Comparison of ENCODE assay signal across 8 cellular contexts in the genomic region with DNA sequence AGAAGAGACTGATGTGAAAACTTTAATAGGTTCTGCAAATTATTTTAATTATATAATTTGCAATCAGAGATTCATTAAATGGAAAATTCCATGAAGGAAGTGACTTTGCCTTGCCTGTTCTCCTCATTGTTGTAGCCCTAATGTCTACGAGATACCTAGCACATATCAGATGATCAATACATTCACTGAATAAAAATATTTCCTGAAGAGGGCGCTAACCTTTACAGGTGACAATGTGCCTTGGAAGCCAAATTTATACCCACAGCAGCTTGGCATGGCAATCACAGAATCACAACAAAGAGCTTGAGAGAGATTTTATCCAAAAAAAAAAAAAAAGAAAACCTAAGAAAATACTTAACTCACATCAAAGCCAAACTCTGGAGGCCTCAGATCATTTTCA. TPM values are rescaled to one million over a fixed set of nuclear protein-coding genes. Genes with fewer than 3 reads are reported as not detected.
DNase-seq lines count a peak whose midpoint lies in the region; ATAC-seq and TF ChIP-seq lines count a peak whose summit lies in the region.
"Had no signal": no experiment of that assay in that cellular context is flagged by ENCODE, and none has a peak within 500 bp of the region (broad histone marks: within the 10 kb centered on the region; RNA-seq: fewer than 3 reads in every experiment).

No MANE protein-coding gene starts in this region.

- no peak overlapping the region for H3K4me3 Mint-ChIP-seq in activated CD8-positive, alpha-beta T cell treated with anti-CD3 and anti-CD28 coated beads, Interleukin-2, amount 10 ng/mL, durations not matched to agents 7 days and 5 days

- DNase-seq in GM10248 (ENCODE audit: extremely low spot score) (peak; percentile 32), lung microvascular endothelial cell (ENCODE audit: low read depth in 2 of 2) (peak; percentile 6 to 20), Right ventricle myocardium superior (no peak)
- no peak for DNase-seq in activated CD8-positive, alpha-beta T cell treated with anti-CD3 and anti-CD28 coated beads, Interleukin-2, amount 10 ng/mL, durations not matched to agents 7 days and 5 days

- no peaks in the 10 kb centered on the region for H3K27me3 Mint-ChIP-seq in activated CD8-positive, alpha-beta T cell treated with anti-CD3 and anti-CD28 coated beads, Interleukin-2, amount 10 ng/mL, durations not matched to agents 7 days and 5 days (ENCODE audit: low read depth)

- no peaks in the 10 kb centered on the region for H3K9me3 Mint-ChIP-seq in activated CD8-positive, alpha-beta T cell treated with anti-CD3 and anti-CD28 coated beads, Interleukin-2, amount 10 ng/mL, durations not matched to agents 7 days and 5 days (ENCODE audit: insufficient read depth)

- no peak overlapping the region for H3K27ac Mint-ChIP-seq in activated CD8-positive, alpha-beta T cell treated with anti-CD3 and anti-CD28 coated beads, Interleukin-2, amount 10 ng/mL, durations not matched to agents 7 days and 5 days

- ATAC-seq in HG03159 (IDR thresholded peaks at IDR 0.05; ENCODE audit: unreplicated experiment) (peak; percentile 57), GM21528 (IDR thresholded peaks at IDR 0.05; ENCODE audit: low FRiP score, unreplicated experiment) (no peak), GM21786 (IDR thresholded peaks at IDR 0.05; ENCODE audit: unreplicated experiment) (no peak), Right ventricle myocardium superior (ENCODE audit: poor library complexity) (no peak)
- ATAC-seq in activated CD8-positive, alpha-beta T cell treated with anti-CD3 and anti-CD28 coated beads, Interleukin-2, amount 10 ng/mL, durations not matched to agents 7 days and 5 days = peak; percentile 80

- TF ChIP-seq CTCF in GM10248 (IDR thresholded peaks at IDR 0.05; ENCODE audit: control extremely low read depth, extremely low read depth, low read depth, missing control alignments) = peak; percentile 16

- no peaks in the 10 kb centered on the region for H3K4me1 Mint-ChIP-seq in activated CD8-positive, alpha-beta T cell treated with anti-CD3 and anti-CD28 coated beads, Interleukin-2, amount 10 ng/mL, durations not matched to agents 7 days and 5 days (ENCODE audit: low read depth)

- intact Hi-C loops in Right ventricle myocardium superior (cut with DNase I) = loop anchor here (10.0 kb wide), 1 partner anchor 260 kb away; no protein-coding TSS in a partner anchor

- POLR2A ChIA-PET in GM10248 (lab: Yijun Ruan, JAX) = no interaction called here
- POLR2A ChIA-PET in activated CD8-positive, alpha-beta T cell treated with anti-CD3 and anti-CD28 coated beads, Interleukin-2, amount 10 ng/mL, durations not matched to agents 7 days and 5 days (lab: Charles Lee) = interaction anchor here (1.2 kb wide), 1 partner anchor 89 kb away, joined by 3 read pairs; no protein-coding TSS in a partner anchor

- peaks cover 35% of the 10 kb centered on the region for H3K36me3 Mint-ChIP-seq in activated CD8-positive, alpha-beta T cell treated with anti-CD3 and anti-CD28 coated beads, Interleukin-2, amount 10 ng/mL, durations not matched to agents 7 days and 5 days (ENCODE audit: low read depth)

- CTCF ChIA-PET in GM10248 (lab: Yijun Ruan, JAX) = interaction anchor here (0.8 to 7.9 kb wide), 11 partner anchors 9 to 373 kb away, joined by 3 to 35 read pairs (median 4); a partner anchor contains a TSS
- CTCF ChIA-PET in activated CD8-positive, alpha-beta T cell treated with anti-CD3 and anti-CD28 coated beads, Interleukin-2, amount 10 ng/mL, durations not matched to agents 7 days and 5 days (lab: Charles Lee) = interaction anchor here (0.6 to 3.3 kb wide), 25 partner anchors 11 to 830 kb away, joined by 3 to 41 read pairs (median 4); a partner anchor contains a TSS

RNA-seq across cellular contexts. Expression of a gene that starts 17.4 kb away (rescaled TPM):
- 10 to 100 TPM; 29.2 to 30.8 TPM for total RNA-seq in activated CD8-positive, alpha-beta T cell treated with anti-CD3 and anti-CD28 coated beads, Interleukin-2, amount 10 ng/mL, durations not matched to agents 7 days and 5 days
- total RNA-seq in lung microvascular endothelial cell = 9.7 and 10.5 TPM in 2 replicates
- total RNA-seq in Right ventricle myocardium superior = 5.9 TPM

RNA-seq across cellular contexts. Expression of a gene that starts 36.1 kb away (rescaled TPM):
- total RNA-seq in activated CD8-positive, alpha-beta T cell treated with anti-CD3 and anti-CD28 coated beads, Interleukin-2, amount 10 ng/mL, durations not matched to agents 7 days and 5 days = 10 to 100 TPM; 44.7 to 46.0 TPM
- total RNA-seq in lung microvascular endothelial cell (35.7 and 53.0 TPM in 2 replicates), Right ventricle myocardium superior (69.4 TPM)

RNA-seq across cellular contexts. Expression of a gene that starts 42.0 kb away (rescaled TPM):
- total RNA-seq in activated CD8-positive, alpha-beta T cell treated with anti-CD3 and anti-CD28 coated beads, Interleukin-2, amount 10 ng/mL, durations not matched to agents 7 days and 5 days = 10 to 100 TPM; 53.5 to 54.6 TPM
- 77.6 and 143 TPM in 2 replicates for total RNA-seq in lung microvascular endothelial cell
- 65.5 TPM for total RNA-seq in Right ventricle myocardium superior

RNA-seq across cellular contexts. Expression of a gene that starts 52.3 kb away (rescaled TPM):
- total RNA-seq in activated CD8-positive, alpha-beta T cell treated with anti-CD3 and anti-CD28 coated beads, Interleukin-2, amount 10 ng/mL, durations not matched to agents 7 days and 5 days = under 1 TPM in 1 of 2 experiments, not detected in 1; 0.10 TPM
- total RNA-seq in lung microvascular endothelial cell = under 0.01 TPM in 1 of 2 replicates, not detected in the other
- total RNA-seq in Right ventricle myocardium superior = not detected
- total RNA-seq: SJSA1 had no signal

Comparison
In these comparisons a context has a peak if more than half of its experiments do, and no peak if none do; other contexts are left out.
1. DNase-seq: peak in GM10248 (single experiment) and lung microvascular endothelial cell (2 of 2); none in activated CD8-positive, alpha-beta T cell treated with anti-CD3 and anti-CD28 coated beads, Interleukin-2, amount 10 ng/mL, durations not matched to agents 7 days and 5 days (single experiment) and Right ventricle myocardium superior (single experiment).
2. ATAC-seq: peak in HG03159 (single experiment) and activated CD8-positive, alpha-beta T cell treated with anti-CD3 and anti-CD28 coated beads, Interleukin-2, amount 10 ng/mL, durations not matched to agents 7 days and 5 days (single experiment); none in GM21528 (single experiment), GM21786 (single experiment) and Right ventricle myocardium superior (single experiment).